ENCODE assay signal across 18 cellular contexts in the genomic region with DNA sequence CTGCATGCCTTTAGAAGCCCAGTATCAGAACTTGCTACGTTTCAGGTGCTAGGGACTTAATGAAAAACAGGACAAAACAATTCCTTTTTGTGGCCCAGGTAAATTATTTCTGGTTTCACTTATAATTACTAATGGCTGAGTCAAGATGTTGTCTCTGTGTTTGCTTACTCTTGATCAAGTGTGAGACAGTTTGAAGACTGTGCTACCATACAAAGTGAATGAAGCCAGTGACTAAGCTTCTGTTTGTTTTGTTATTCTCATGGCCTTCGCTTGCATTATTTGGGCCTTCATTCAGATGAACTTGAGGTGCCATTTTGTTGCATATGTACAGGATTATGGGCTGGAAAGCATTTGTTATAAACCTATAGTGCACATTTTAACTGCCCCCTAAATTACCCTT. TPM values are rescaled to one million over a fixed set of nuclear protein-coding genes. Genes with fewer than 3 reads are reported as not detected.
A peak's percentile ranks its signal among the peaks of the same experiment; 100 is the strongest.
DNase-seq lines count a peak whose midpoint lies in the region; FAIRE-seq and TF ChIP-seq lines count a peak whose summit lies in the region.
"Had no signal": no experiment of that assay in that cellular context is flagged by ENCODE, and none has a peak within 500 bp of the region (broad histone marks: within the 10 kb centered on the region; RNA-seq: fewer than 3 reads in every experiment).

No MANE protein-coding gene starts in this region.

- H2AFZ ChIP-seq in mesenchymal stem cell (ENCODE audit: low read depth, low read length) = no peak overlapping the region

- H4K91ac ChIP-seq in mesenchymal stem cell (ENCODE audit: low read length) = no peak overlapping the region

- H2BK120ac ChIP-seq in mesenchymal stem cell (ENCODE audit: low read depth, low read length) = no peak overlapping the region

- no peak overlapping the region for H2BK15ac ChIP-seq in mesenchymal stem cell (ENCODE audit: low read depth, poor library complexity, severe bottlenecking)

- H3K36me3 ChIP-seq in HUES48 (ENCODE audit: control insufficient read depth, insufficient read depth, low read length) (peaks cover 57% of the 10 kb centered on the region), mesenchymal stem cell (ENCODE audit: control insufficient read depth in 1 of 2, insufficient read depth in 2 of 2, low read depth in 1 of 2, low read length in 2 of 2) (peaks cover 6 to 77% of the 10 kb centered on the region in 2 experiments)

- peaks cover 4% of the 10 kb centered on the region for H3K4me1 Mint-ChIP-seq in brain
- H3K4me1 Mint-ChIP-seq: activated CD4-positive, alpha-beta T cell treated with anti-CD3 and anti-CD28 coated beads, Interleukin-2, amount 10 ng/mL, durations not matched to agents 24 days and 14 days had no signal

- H3K4me2 ChIP-seq in mesenchymal stem cell (ENCODE audit: low read length, poor library complexity, severe bottlenecking) = no peak overlapping the region

- H3K27ac ChIP-seq in HUES48 (ENCODE audit: low read depth, low read length) = peak overlapping the region; percentile 59
- no peak overlapping the region for H3K27ac ChIP-seq in mesenchymal stem cell (ENCODE audit: low read length, poor library complexity, severe bottlenecking)
- no peak overlapping the region for H3K27ac ChIP-seq in caudate nucleus (ENCODE audit: low read depth, low read length)
- H3K27ac ChIP-seq: SJSA1, transverse colon had no signal

- no peaks in the 10 kb centered on the region for H3K27me3 ChIP-seq in HUES48 (ENCODE audit: control insufficient read depth, insufficient read depth, low read length)
- no peaks in the 10 kb centered on the region for H3K27me3 ChIP-seq in mesenchymal stem cell (ENCODE audit: control insufficient read depth in 1 of 2, insufficient read depth in 1 of 2, low read length in 2 of 2)
- H3K27me3 ChIP-seq: SJSA1, transverse colon had no signal

- no peaks in the 10 kb centered on the region for H3K27me3 Mint-ChIP-seq in brain
- H3K27me3 Mint-ChIP-seq: activated CD4-positive, alpha-beta T cell treated with anti-CD3 and anti-CD28 coated beads, Interleukin-2, amount 10 ng/mL, durations not matched to agents 24 days and 14 days; memory B cell had no signal

- H3K18ac ChIP-seq in mesenchymal stem cell (ENCODE audit: low read depth in 1 of 2, low read length in 2 of 2) = no peak overlapping the region

- H2AK5ac ChIP-seq in mesenchymal stem cell (ENCODE audit: low read length, severe bottlenecking) = no peak overlapping the region

- no peak for TF ChIP-seq CTCF in brain (conservative IDR thresholded peaks at IDR 0.05)

- WGBS in mesenchymal stem cell = 86% methylated on average over 1 of the region's 2 CpGs

- H4K8ac ChIP-seq in mesenchymal stem cell (ENCODE audit: low read length) = no peak overlapping the region

- no peak overlapping the region for H2BK5ac ChIP-seq in mesenchymal stem cell (ENCODE audit: low read depth, low read length, poor library complexity, severe bottlenecking)

- H3K9ac ChIP-seq in HUES48 (ENCODE audit: low read depth, low read length) (no peak overlapping the region), mesenchymal stem cell (ENCODE audit: low read length) (no peak overlapping the region)

- H3K36me3 Mint-ChIP-seq in brain = peaks cover 32% of the 10 kb centered on the region

- no peak overlapping the region for H3K4me3 Mint-ChIP-seq in brain
- H3K4me3 Mint-ChIP-seq: activated CD4-positive, alpha-beta T cell treated with anti-CD3 and anti-CD28 coated beads, Interleukin-2, amount 10 ng/mL, durations not matched to agents 24 days and 14 days; memory B cell had no signal

- DNase-seq in GM18507 (ENCODE audit: extremely low spot score, insufficient read length, low read depth) (no peak), mesenchymal stem cell (peak; percentile 10), caudate nucleus (lab: John Stamatoyannopoulos, UW) (no peak), frontal cortex (ENCODE audit: low spot score in 2 of 2) (no peak), NCI-H1105 treated with DMSO at 0.1 percent for 48 hours (lab: John Stamatoyannopoulos, UW) (no peak)
- DNase-seq: activated CD4-positive, alpha-beta T cell treated with anti-CD3 and anti-CD28 coated beads, Interleukin-2, amount 10 ng/mL, durations not matched to agents 24 days and 14 days; activated naive CD4-positive, alpha-beta T cell treated with anti-CD3 and anti-CD28 coated beads, Interleukin-2, amount 50 U/mL, for 16 hours; aorta; effector memory CD4-positive, alpha-beta T cell; NCI-H2171 treated with DMSO at 0.1 percent for 48 hours; NCI-H526 treated with DMSO at 0.1 percent for 48 hours; stimulated activated CD8-positive, alpha-beta memory T cell treated with anti-CD3 and anti-CD28 coated beads, Interleukin-4, amount 100 ng/mL, for 48 hours; transverse colon had no signal

- H3K4ac ChIP-seq in mesenchymal stem cell (ENCODE audit: low read depth in 1 of 2, low read length in 2 of 2) = no peak overlapping the region

- H3K27ac Mint-ChIP-seq in brain = peak overlapping the region in 3 of 5 experiments; percentile 10 to 67 (median 49)
- H3K27ac Mint-ChIP-seq: activated CD4-positive, alpha-beta T cell treated with anti-CD3 and anti-CD28 coated beads, Interleukin-2, amount 10 ng/mL, durations not matched to agents 24 days and 14 days; memory B cell had no signal

- H3K9me3 ChIP-seq in HUES48 (ENCODE audit: control insufficient read depth, insufficient read depth, low read length) (no peaks in the 10 kb centered on the region), mesenchymal stem cell (ENCODE audit: control insufficient read depth, low read length) (no peaks in the 10 kb centered on the region)
- H3K9me3 ChIP-seq: SJSA1, transverse colon had no signal

- no peaks in the 10 kb centered on the region for H3K9me3 Mint-ChIP-seq in brain
- H3K9me3 Mint-ChIP-seq: activated CD4-positive, alpha-beta T cell treated with anti-CD3 and anti-CD28 coated beads, Interleukin-2, amount 10 ng/mL, durations not matched to agents 24 days and 14 days; memory B cell had no signal

- no peak overlapping the region for H3K14ac ChIP-seq in mesenchymal stem cell (ENCODE audit: low read length in 2 of 2)

- FAIRE-seq in GM18507 (lab: Jason Lieb, UNC) = peak; percentile 36
- FAIRE-seq in frontal cortex (lab: Jason Lieb, UNC) = no peak
- FAIRE-seq: RCC 7860 had no signal

- H3K79me1 ChIP-seq in mesenchymal stem cell (replicated peaks; ENCODE audit: low read length, poor library complexity, severe bottlenecking) = peaks cover 4% of the 10 kb centered on the region

- H2BK12ac ChIP-seq in mesenchymal stem cell (ENCODE audit: low read length in 2 of 2) = no peak overlapping the region

- peaks cover 31% of the 10 kb centered on the region for H3K4me1 ChIP-seq in HUES48 (ENCODE audit: control insufficient read depth, insufficient read depth, low read length)
- no peaks in the 10 kb centered on the region for H3K4me1 ChIP-seq in mesenchymal stem cell (ENCODE audit: control insufficient read depth, insufficient read depth, low read depth, low read length)
- H3K4me1 ChIP-seq: transverse colon had no signal

- H3K23ac ChIP-seq in mesenchymal stem cell (ENCODE audit: low read length in 2 of 2) = no peak overlapping the region

- H3K4me3 ChIP-seq in HUES48 (ENCODE audit: low read depth, low read length) (no peak overlapping the region), mesenchymal stem cell (ENCODE audit: insufficient read depth in 1 of 2, low read depth in 1 of 2, low read length in 2 of 2) (no peak overlapping the region)
- H3K4me3 ChIP-seq: SJSA1, transverse colon had no signal

RNA-seq across cellular contexts. Expression of gene SMNDC1, which starts 17.9 kb away (rescaled TPM):
- 22.3 TPM for polyA plus RNA-seq in brain (ENCODE audit: insufficient read depth, low read depth, low replicate concordance)
- polyA plus RNA-seq in mesenchymal stem cell (2013, experiment 1 of 2) = 27.4 TPM
- 26.1 TPM for polyA plus RNA-seq in mesenchymal stem cell (2013, experiment 2 of 2)
- total RNA-seq in frontal cortex = 10.6 TPM
